In genomic region chr17:21376835-21377690, GRCh38 we compare ENCODE assay signal across 9 cellular contexts. TPM values are rescaled to one million over a fixed set of nuclear protein-coding genes. Genes with fewer than 3 reads are reported as not detected.
A peak's percentile ranks its signal among the peaks of the same experiment; 100 is the strongest.
DNase-seq lines count a peak whose midpoint lies in the region; ATAC-seq, FAIRE-seq and TF ChIP-seq lines count a peak whose summit lies in the region.
"Had no signal": no experiment of that assay in that cellular context is flagged by ENCODE, and none has a peak within 500 bp of the region (broad histone marks: within the 10 kb centered on the region; RNA-seq: fewer than 3 reads in every experiment).

No MANE protein-coding gene starts in this region.

- peak overlapping the region; percentile 78 for H3K4me2 ChIP-seq in astrocyte (ENCODE audit: low read length)

- H3K27me3 Mint-ChIP-seq in astrocyte (ENCODE audit: low read depth, unreplicated experiment) = peaks cover 57% of the 10 kb centered on the region
- H3K27me3 Mint-ChIP-seq in T-helper 2 cell treated with Interferon-gamma antibody and Interleukin-4, amounts not matched to agents 5 μg/mL and 100 μg/mL, for 36 hours (ENCODE audit: low read depth) = peaks cover 29% of the 10 kb centered on the region

- DNase-seq in NCI-H1417 (lab: John Stamatoyannopoulos, UW) (peak in 2 of 3 experiments; percentile 39 to 42), NCI-H1417 treated with DMSO at 0.1 percent for 48 hours (lab: John Stamatoyannopoulos, UW) (no peak), astrocyte (ENCODE audit: low read depth) (peak; percentile 18), iris pigment epithelial cell (ENCODE audit: low read depth) (peak; percentile 42), OCI-M1 (lab: John Stamatoyannopoulos, UW) (no peak)
- DNase-seq in T-helper 2 cell treated with Interferon-gamma antibody and Interleukin-4, amounts not matched to agents 5 μg/mL and 100 μg/mL, for 36 hours (ENCODE audit: low spot score) = no peak
- DNase-seq in activated naive CD4-positive, alpha-beta T cell treated with anti-CD3 and anti-CD28 coated beads, Interleukin-2, amount 50 U/mL, for 72 hours (ENCODE audit: low spot score in 2 of 2) = no peak

- peak overlapping the region; percentile 74 for H3K4me3 Mint-ChIP-seq in astrocyte (ENCODE audit: unreplicated experiment)
- H3K4me3 Mint-ChIP-seq in T-helper 2 cell treated with Interferon-gamma antibody and Interleukin-4, amounts not matched to agents 5 μg/mL and 100 μg/mL, for 36 hours = no peak overlapping the region

- no peaks in the 10 kb centered on the region for H3K36me3 ChIP-seq in astrocyte (ENCODE audit: insufficient read depth, low read length)
- H3K36me3 ChIP-seq in stomach smooth muscle (ENCODE audit: control insufficient read depth in 2 of 2, insufficient read depth in 2 of 2, low read length in 2 of 2) = no peaks in the 10 kb centered on the region

- H3K27me3 ChIP-seq in astrocyte (ENCODE audit: insufficient read depth, low read length) = peaks cover 34% of the 10 kb centered on the region
- peaks cover 0 to 13% of the 10 kb centered on the region in 2 donors for H3K27me3 ChIP-seq in stomach smooth muscle (ENCODE audit: control insufficient read depth in 1 of 2, insufficient read depth in 2 of 2, low read length in 2 of 2)

- peaks cover 8% of the 10 kb centered on the region for H3K4me1 ChIP-seq in astrocyte (ENCODE audit: insufficient read depth, low read length)
- H3K4me1 ChIP-seq in stomach smooth muscle (ENCODE audit: control insufficient read depth, insufficient read depth, low read length) = peaks cover 26% of the 10 kb centered on the region

- no peak for TF ChIP-seq CTCF in astrocyte (IDR thresholded peaks at IDR 0.05; ENCODE audit: insufficient read depth, low read depth, low read length)

- H3K27ac ChIP-seq in astrocyte (ENCODE audit: low read depth, low read length) = no peak overlapping the region
- no peak overlapping the region for H3K27ac ChIP-seq in stomach smooth muscle (ENCODE audit: low read length)
- H3K27ac ChIP-seq: C4-2B had no signal

- no peaks in the 10 kb centered on the region for H3K9me3 Mint-ChIP-seq in astrocyte (ENCODE audit: unreplicated experiment)
- no peaks in the 10 kb centered on the region for H3K9me3 Mint-ChIP-seq in T-helper 2 cell treated with Interferon-gamma antibody and Interleukin-4, amounts not matched to agents 5 μg/mL and 100 μg/mL, for 36 hours
- H3K9me3 Mint-ChIP-seq in activated naive CD4-positive, alpha-beta T cell treated with anti-CD3 and anti-CD28 coated beads, Interleukin-2, amount 50 U/mL, for 72 hours = no peaks in the 10 kb centered on the region

- H2AFZ ChIP-seq in astrocyte (ENCODE audit: low read depth, low read length) = peak overlapping the region; percentile 41

- no peak for FAIRE-seq in astrocyte (lab: Jason Lieb, UNC)

- H3K9ac ChIP-seq in astrocyte (ENCODE audit: low read length) (no peak overlapping the region), stomach smooth muscle (ENCODE audit: low read length in 2 of 2) (peak overlapping the region; percentile 29 to 55)

- no peak for ATAC-seq in activated naive CD4-positive, alpha-beta T cell treated with anti-CD3 and anti-CD28 coated beads, Interleukin-2, amount 50 U/mL, for 72 hours

- H3K27ac Mint-ChIP-seq in astrocyte (ENCODE audit: unreplicated experiment) = no peak overlapping the region
- H3K27ac Mint-ChIP-seq in T-helper 2 cell treated with Interferon-gamma antibody and Interleukin-4, amounts not matched to agents 5 μg/mL and 100 μg/mL, for 36 hours = no peak overlapping the region
- H3K27ac Mint-ChIP-seq in activated naive CD4-positive, alpha-beta T cell treated with anti-CD3 and anti-CD28 coated beads, Interleukin-2, amount 50 U/mL, for 72 hours = no peak overlapping the region

- peaks cover 3% of the 10 kb centered on the region for H4K20me1 ChIP-seq in astrocyte (ENCODE audit: insufficient read depth, low read length)

- H3K36me3 Mint-ChIP-seq in astrocyte (ENCODE audit: low read depth, unreplicated experiment) = no peaks in the 10 kb centered on the region
- no peaks in the 10 kb centered on the region for H3K36me3 Mint-ChIP-seq in T-helper 2 cell treated with Interferon-gamma antibody and Interleukin-4, amounts not matched to agents 5 μg/mL and 100 μg/mL, for 36 hours (ENCODE audit: low read depth)
- no peaks in the 10 kb centered on the region for H3K36me3 Mint-ChIP-seq in activated naive CD4-positive, alpha-beta T cell treated with anti-CD3 and anti-CD28 coated beads, Interleukin-2, amount 50 U/mL, for 72 hours

- no peaks in the 10 kb centered on the region for H3K79me2 ChIP-seq in astrocyte (ENCODE audit: insufficient read depth, low read length)

- no peaks in the 10 kb centered on the region for H3K9me3 ChIP-seq in astrocyte (ENCODE audit: insufficient read depth, low read depth, low read length)
- H3K9me3 ChIP-seq in stomach smooth muscle (ENCODE audit: control insufficient read depth in 2 of 2, low read length in 2 of 2) = no peaks in the 10 kb centered on the region

- H3K4me1 Mint-ChIP-seq in astrocyte (ENCODE audit: low read depth, unreplicated experiment) = no peaks in the 10 kb centered on the region
- H3K4me1 Mint-ChIP-seq in T-helper 2 cell treated with Interferon-gamma antibody and Interleukin-4, amounts not matched to agents 5 μg/mL and 100 μg/mL, for 36 hours (ENCODE audit: low read depth) = no peaks in the 10 kb centered on the region

- H3K4me3 ChIP-seq in astrocyte (ENCODE audit: insufficient read depth, low read depth, low read length) (peak overlapping the region; percentile 28), stomach smooth muscle (ENCODE audit: low read length in 2 of 2) (peak overlapping the region; percentile 72 to 80)

RNA-seq across cellular contexts. Expression of gene KCNJ12, which starts 0.9 kb away (rescaled TPM):
- 1.2 and 1.3 TPM in 2 replicates for total RNA-seq in astrocyte
- total RNA-seq in activated naive CD4-positive, alpha-beta T cell treated with anti-CD3 and anti-CD28 coated beads, Interleukin-2, amount 50 U/mL, for 72 hours = not detected

Comparison
In these comparisons a context has a peak if more than half of its experiments do, and no peak if none do; other contexts are left out.
1. DNase-seq: peak in NCI-H1417 (2 of 3), astrocyte (single experiment) and iris pigment epithelial cell (single experiment); none in NCI-H1417 treated with DMSO at 0.1 percent for 48 hours (single experiment), T-helper 2 cell treated with Interferon-gamma antibody and Interleukin-4, amounts not matched to agents 5 μg/mL and 100 μg/mL, for 36 hours (single experiment), activated naive CD4-positive, alpha-beta T cell treated with anti-CD3 and anti-CD28 coated beads, Interleukin-2, amount 50 U/mL, for 72 hours (0 of 2) and OCI-M1 (single experiment).